15 cellular contexts compared by ENCODE assay signal in genomic region chr1:179808503-179808902, GRCh38.
DNase-seq lines count a peak whose midpoint lies in the region; ATAC-seq and TF ChIP-seq lines count a peak whose summit lies in the region.
"Had no signal": no experiment of that assay in that cellular context is flagged by ENCODE, and none has a peak within 500 bp of the region (broad histone marks: within the 10 kb centered on the region; RNA-seq: fewer than 3 reads in every experiment).

No MANE protein-coding gene starts in this region.

- intact Hi-C loops in Caco-2 (cut with micrococcal nuclease; ENCODE audit: unreplicated experiment) (no loop called here), Right ventricle myocardium inferior (cut with DNase I) (no loop called here)

- no peaks in the 10 kb centered on the region for H3K9me3 Mint-ChIP-seq in Caco-2 (ENCODE audit: unreplicated experiment)

- peaks cover 2% of the 10 kb centered on the region for H4K20me1 ChIP-seq in osteoblast (ENCODE audit: insufficient read depth, low read length)

- CTCF ChIA-PET in Caco-2 (lab: Charles Lee): interaction anchor here (1.0 to 5.1 kb wide), 2 partner anchors 103 to 106 kb away, joined by 3 to 237 read pairs; no protein-coding TSS in a partner anchor

- H3K4me1 ChIP-seq in Caco-2 (peaks cover 34% of the 10 kb centered on the region), osteoblast (ENCODE audit: insufficient read depth, low read length) (peaks cover 17% of the 10 kb centered on the region)

- H3K4me1 Mint-ChIP-seq in Caco-2 (ENCODE audit: low read depth, unreplicated experiment) (peaks cover 10% of the 10 kb centered on the region), T-helper 17 cell (peaks cover 6% of the 10 kb centered on the region)

- BruUV-seq in Caco-2 (replicated peaks; lab: Mats Ljungman, UMichigan): no TSS peak

- DNase-seq in Caco-2 (no peak), M059J (ENCODE audit: low read depth) (peak; percentile 15), T-helper 17 cell (no peak), osteoblast (ENCODE audit: insufficient read length, low spot score, missing footprints) (peak; percentile 87), amygdala (lab: John Stamatoyannopoulos, UW) (no peak), Right ventricle myocardium inferior (ENCODE audit: missing footprints) (no peak)
- DNase-seq: C1 segment of cervical spinal cord, Karpas-422, MM.1S, NCI-H1105 treated with DMSO at 0.1 percent for 48 hours, NCI-H1694 treated with DMSO at 0.1 percent for 48 hours, NCI-H2107, NCI-H345 had no signal

- H3K27me3 ChIP-seq in Caco-2 (replicated peaks; ENCODE audit: control insufficient read depth, insufficient read depth, low read length) (no peaks in the 10 kb centered on the region), osteoblast (ENCODE audit: insufficient read depth, low read length) (peaks cover 44% of the 10 kb centered on the region)

- ATAC-seq in T-helper 17 cell (no peak), HG03108 (IDR thresholded peaks at IDR 0.05; ENCODE audit: unreplicated experiment) (no peak), Right ventricle myocardium inferior (no peak)

- peak overlapping the region; percentile 30 for H3K4me2 ChIP-seq in osteoblast (ENCODE audit: insufficient read depth, low read length)

- no peak overlapping the region for H2AFZ ChIP-seq in osteoblast (ENCODE audit: low read length)

- POLR2A ChIA-PET in Caco-2 (lab: Charles Lee): no interaction called here

- H3K36me3 ChIP-seq in Caco-2 (ENCODE audit: control insufficient read depth, insufficient read depth, low read length): no peaks in the 10 kb centered on the region
- no peaks in the 10 kb centered on the region for H3K36me3 ChIP-seq in osteoblast (ENCODE audit: insufficient read depth, low read length)

- H3K36me3 Mint-ChIP-seq in Caco-2 (ENCODE audit: insufficient read depth, unreplicated experiment) (no peaks in the 10 kb centered on the region), T-helper 17 cell (ENCODE audit: low read depth) (no peaks in the 10 kb centered on the region)

- H3K79me2 ChIP-seq in osteoblast (ENCODE audit: insufficient read depth, low read length): no peaks in the 10 kb centered on the region

- TF ChIP-seq CTCF in Caco-2 (IDR thresholded peaks at IDR 0.05; ENCODE audit: insufficient read depth in 1 of 2, low read depth in 1 of 2, low read length in 1 of 2, severe bottlenecking in 1 of 2, unreplicated experiment in 1 of 2) (no peak), osteoblast (IDR thresholded peaks at IDR 0.05; ENCODE audit: extremely low read depth, low read depth, low read length) (no peak)

- H3K27ac Mint-ChIP-seq in Caco-2 (ENCODE audit: unreplicated experiment) (peak overlapping the region; percentile 58), T-helper 17 cell (peak overlapping the region; percentile 37)

- H3K4me3 Mint-ChIP-seq in Caco-2 (ENCODE audit: unreplicated experiment) (no peak overlapping the region), T-helper 17 cell (no peak overlapping the region)

- H3K27me3 Mint-ChIP-seq in Caco-2 (ENCODE audit: insufficient read depth, unreplicated experiment): peaks cover 14% of the 10 kb centered on the region
- H3K27me3 Mint-ChIP-seq in T-helper 17 cell: peaks cover 41% of the 10 kb centered on the region

- H3K27ac ChIP-seq in osteoblast (ENCODE audit: low read depth, low read length): peak overlapping the region; percentile 18
- H3K27ac ChIP-seq: SK-N-MC had no signal

- no peak overlapping the region for H3K4me3 ChIP-seq in Caco-2 (ENCODE audit: low read depth, low read length)
- H3K4me3 ChIP-seq in osteoblast (ENCODE audit: insufficient read depth, low read length): no peak overlapping the region
- H3K4me3 ChIP-seq: SK-N-MC had no signal

- H3K9me3 ChIP-seq in Caco-2 (no peaks in the 10 kb centered on the region), T-helper 17 cell (ENCODE audit: control insufficient read depth, low read length, poor library complexity, severe bottlenecking) (no peaks in the 10 kb centered on the region), osteoblast (ENCODE audit: low read depth, low read length) (no peaks in the 10 kb centered on the region)

Comparison
In these comparisons a context has a peak if more than half of its experiments do, and no peak if none do; other contexts are left out.
1. DNase-seq: peak in M059J (single experiment) and osteoblast (single experiment); none in Caco-2 (0 of 2), T-helper 17 cell (0 of 3), amygdala (0 of 56) and Right ventricle myocardium inferior (single experiment).